16 cellular contexts compared by ENCODE assay signal in the genomic region with DNA sequence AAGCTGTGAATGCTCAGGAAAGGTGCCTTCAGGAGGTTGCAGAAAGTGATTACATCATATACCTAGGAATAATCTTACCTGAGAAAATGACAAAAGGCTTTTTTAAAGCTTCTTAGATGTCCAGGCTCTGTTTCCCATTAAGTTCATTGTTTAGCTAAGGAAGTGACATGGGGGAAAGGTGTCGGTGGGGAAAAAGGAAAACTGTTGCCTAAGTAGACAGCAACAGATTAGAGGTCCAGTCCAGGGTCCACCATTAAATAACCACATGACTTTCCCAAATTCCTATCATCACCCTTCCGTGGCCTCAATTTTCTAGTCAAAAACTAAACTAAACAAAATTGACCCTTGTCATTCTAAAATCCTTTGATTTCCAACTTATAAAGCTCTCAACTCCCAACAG. TPM values are rescaled to one million over a fixed set of nuclear protein-coding genes. Genes with fewer than 3 reads are reported as not detected.
DNase-seq lines count a peak whose midpoint lies in the region; ATAC-seq and TF ChIP-seq lines count a peak whose summit lies in the region.
"Had no signal": no experiment of that assay in that cellular context is flagged by ENCODE, and none has a peak within 500 bp of the region (broad histone marks: within the 10 kb centered on the region; RNA-seq: fewer than 3 reads in every experiment).

No MANE protein-coding gene starts in this region.

- H3K27ac ChIP-seq in PC-9 (peak overlapping the region; percentile 40), coronary artery (peak overlapping the region; percentile 43 to 98), muscle layer of duodenum (ENCODE audit: low read length) (no peak overlapping the region), tibial artery (peak overlapping the region; percentile 96 to 98)
- H3K27ac ChIP-seq in CD8-positive, alpha-beta T cell (ENCODE audit: low read depth, low read length): no peak overlapping the region
- H3K27ac ChIP-seq: cardiac muscle cell, HL-60 had no signal

- H3K36me3 Mint-ChIP-seq in CD8-positive, alpha-beta T cell: no peaks in the 10 kb centered on the region

- H3K27me3 Mint-ChIP-seq in CD8-positive, alpha-beta T cell (ENCODE audit: low read depth): peaks cover 42% of the 10 kb centered on the region

- H3K4me3 Mint-ChIP-seq in CD8-positive, alpha-beta T cell: no peak overlapping the region

- no TSS peak for BruUV-seq in PC-9 (replicated peaks; lab: Mats Ljungman, UMichigan)

- no peak for ATAC-seq in GM21717 (IDR thresholded peaks at IDR 0.05; ENCODE audit: unreplicated experiment)
- ATAC-seq in CD8-positive, alpha-beta T cell: no peak

- no peak overlapping the region for H2AFZ ChIP-seq in PC-9

- H3K79me2 ChIP-seq in PC-9 (ENCODE audit: low read depth): peaks cover 87% of the 10 kb centered on the region

- H3K4me1 ChIP-seq in PC-9 (replicated peaks; ENCODE audit: insufficient read depth) (peaks cover 36% of the 10 kb centered on the region), muscle layer of duodenum (ENCODE audit: control insufficient read depth in 1 of 2, insufficient read depth in 2 of 2, low read length in 2 of 2) (peaks cover 7 to 35% of the 10 kb centered on the region in 2 donors), tibial artery (peaks cover 0 to 75% (median 44%) of the 10 kb centered on the region in 4 donors)
- no peaks in the 10 kb centered on the region for H3K4me1 ChIP-seq in CD8-positive, alpha-beta T cell (ENCODE audit: insufficient read depth, low read length)

- DNase-seq in PC-9 (no peak), coronary artery (ENCODE audit: low spot score) (no peak), tibial artery (no peak), NOMO-1 (lab: John Stamatoyannopoulos, UW; ENCODE audit: unreplicated experiment in 2 of 2) (no peak)
- no peak for DNase-seq in CD8-positive, alpha-beta T cell
- DNase-seq: activated gamma-delta T cell; Karpas-422; NCI-H1694 treated with DMSO at 0.1 percent for 48 hours; NCI-H69; posterior cingulate gyrus; SHP77 treated with DMSO at 0.1 percent for 48 hours; stimulated activated CD4-positive, alpha-beta T cell treated with anti-CD3 and anti-CD28 coated beads, Interleukin-2, amount 100 ng/mL, for 48 hours had no signal

- POLR2A ChIA-PET in PC-9 (lab: Charles Lee; ENCODE audit: unreplicated experiment): interaction anchor here (0.6 kb wide), 2 partner anchors 39 to 81 kb away, joined by 3 to 5 read pairs; no protein-coding TSS in a partner anchor
- POLR2A ChIA-PET in CD8-positive, alpha-beta T cell (lab: Charles Lee): interaction anchor here (1.1 kb wide), 1 partner anchor 383 kb away, joined by 3 read pairs; no protein-coding TSS in a partner anchor

- H3K27me3 ChIP-seq in PC-9 (ENCODE audit: insufficient read depth, low read depth) (no peaks in the 10 kb centered on the region), muscle layer of duodenum (ENCODE audit: low read depth, low read length) (peaks cover 3% of the 10 kb centered on the region), tibial artery (no peaks in the 10 kb centered on the region)
- H3K27me3 ChIP-seq in CD8-positive, alpha-beta T cell (ENCODE audit: insufficient read depth, low read length): peaks cover 4% of the 10 kb centered on the region
- H3K27me3 ChIP-seq: cardiac muscle cell had no signal

- peaks cover 14% of the 10 kb centered on the region for H4K20me1 ChIP-seq in PC-9 (ENCODE audit: insufficient read depth)

- no peaks in the 10 kb centered on the region for H3K9me3 Mint-ChIP-seq in CD8-positive, alpha-beta T cell

- H3K4me2 ChIP-seq in PC-9: peak overlapping the region; percentile 98

- no peaks in the 10 kb centered on the region for H3K9me2 ChIP-seq in PC-9 (ENCODE audit: insufficient read depth)

- peaks cover 16% of the 10 kb centered on the region; the same call in 1 of the 2 replicates for H3F3A ChIP-seq in PC-9 (ENCODE audit: insufficient read depth, low read depth)

- intact Hi-C loops in PC-9 (cut with micrococcal nuclease; ENCODE audit: unreplicated experiment): no loop called here
- intact Hi-C loops in tibial artery (cut with DNase I; ENCODE audit: low total_unique reads): loop anchor here (10.0 kb wide), 1 partner anchor 269 kb away; no protein-coding TSS in a partner anchor
- intact Hi-C loops in CD8-positive, alpha-beta T cell (cut with DNase I, micrococcal nuclease): loop anchor here in 1 of 2 experiments (10.0 kb wide), 1 partner anchor 69 kb away; no protein-coding TSS in a partner anchor

- CTCF ChIA-PET in PC-9 (lab: Charles Lee): interaction anchor here (1.2 kb wide), 1 partner anchor 698 kb away, joined by 3 read pairs; no protein-coding TSS in a partner anchor
- CTCF ChIA-PET in CD8-positive, alpha-beta T cell (lab: Charles Lee): no interaction called here

- H3K27ac Mint-ChIP-seq in CD8-positive, alpha-beta T cell: no peak overlapping the region

- TF ChIP-seq CTCF in PC-9 (conservative IDR thresholded peaks at IDR 0.05) (no peak), coronary artery (IDR thresholded peaks at IDR 0.05) (no peak), tibial artery (IDR thresholded peaks at IDR 0.05) (no peak)
- no peak for TF ChIP-seq CTCF in CD8-positive, alpha-beta T cell (IDR thresholded peaks at IDR 0.05)

- H3K36me3 ChIP-seq in PC-9 (ENCODE audit: low read depth): peaks cover 27% of the 10 kb centered on the region
- peaks cover 0 to 13% of the 10 kb centered on the region in 2 donors for H3K36me3 ChIP-seq in muscle layer of duodenum (ENCODE audit: control insufficient read depth in 1 of 2, insufficient read depth in 2 of 2, low read length in 2 of 2)
- H3K36me3 ChIP-seq in tibial artery: peaks cover 0 to 6% (median 0%) of the 10 kb centered on the region in 3 donors
- no peaks in the 10 kb centered on the region for H3K36me3 ChIP-seq in CD8-positive, alpha-beta T cell (ENCODE audit: insufficient read depth, low read length)

- peaks cover 16% of the 10 kb centered on the region for H3K4me1 Mint-ChIP-seq in CD8-positive, alpha-beta T cell (ENCODE audit: low read depth)

- H3K4me3 ChIP-seq in PC-9: peak overlapping the region; percentile 31; the same call in 1 of the 2 replicates
- H3K4me3 ChIP-seq in coronary artery: peak overlapping the region; percentile 82
- peak overlapping the region; percentile 7 to 75 for H3K4me3 ChIP-seq in muscle layer of duodenum (ENCODE audit: low read depth in 1 of 2, low read length in 2 of 2)
- peak overlapping the region; percentile 71 to 76 for H3K4me3 ChIP-seq in tibial artery
- no peak overlapping the region for H3K4me3 ChIP-seq in CD8-positive, alpha-beta T cell (ENCODE audit: low read depth, low read length)
- H3K4me3 ChIP-seq: cardiac muscle cell had no signal

- H3K9me3 ChIP-seq in PC-9 (ENCODE audit: insufficient read depth, low read depth) (no peaks in the 10 kb centered on the region), muscle layer of duodenum (ENCODE audit: control insufficient read depth in 1 of 2, low read length in 2 of 2) (no peaks in the 10 kb centered on the region), tibial artery (no peaks in the 10 kb centered on the region)
- no peaks in the 10 kb centered on the region for H3K9me3 ChIP-seq in CD8-positive, alpha-beta T cell (ENCODE audit: low read length)

RNA-seq across cellular contexts. Expression of a gene that starts 4.3 kb away (rescaled TPM):
- total RNA-seq in PC-9 (2021): 73.5 and 85.3 TPM in 2 replicates
- total RNA-seq in CD8-positive, alpha-beta T cell: under 1 TPM; 0.11 to 0.25 TPM

Comparison
In these comparisons a context has a peak if more than half of its experiments do, and no peak if none do; other contexts are left out.
1. H3K27ac ChIP-seq: peak in PC-9 (single experiment), coronary artery (2 of 2) and tibial artery (2 of 2); none in muscle layer of duodenum (single experiment) and CD8-positive, alpha-beta T cell (single experiment).
2. RNA of a gene that starts 4.3 kb away (total RNA-seq): 73.5 to 85.3 TPM in PC-9; 0.11 to 0.25 TPM in CD8-positive, alpha-beta T cell; every median in the first group is over 10 times any median in the second.